In genomic region chr20:46014517-46015396, GRCh38 we compare ENCODE assay signal across 1 cellular context.
A peak's percentile ranks its signal among the peaks of the same experiment; 100 is the strongest.
TF ChIP-seq lines count a peak whose summit lies in the region.

No MANE protein-coding gene starts in this region.

TF ChIP-seq in HepG2, 621 proteins besides CTCF, POLR2A, EP300 and RAD21 (continued from another document and continues in another):
- TF ChIP-seq PAXIP1 (CRISPR knock-in tag; conservative IDR thresholded peaks at IDR 0.05) (peak; percentile 88), SALL2 (CRISPR knock-in tag; IDR thresholded peaks at IDR 0.05) (no peak), SAP130 (CRISPR knock-in tag; IDR thresholded peaks at IDR 0.05; ENCODE audit: low read depth) (peak; percentile 89), HMG20A (CRISPR knock-in tag; IDR thresholded peaks at IDR 0.05; ENCODE audit: borderline replicate concordance) (peak; percentile 90), AHDC1 (CRISPR knock-in tag; IDR thresholded peaks at IDR 0.05; ENCODE audit: borderline replicate concordance) (peak; percentile 89; the same call in 1 of the 2 replicates), FOXJ3 (CRISPR knock-in tag; IDR thresholded peaks at IDR 0.05; ENCODE audit: borderline replicate concordance) (peak; percentile 74; the same call in 1 of the 2 replicates), KAT8 (CRISPR knock-in tag; IDR thresholded peaks at IDR 0.05) (peak; percentile 70), THAP9 (CRISPR knock-in tag; IDR thresholded peaks at IDR 0.05; ENCODE audit: borderline replicate concordance) (no peak), ZBTB38 (CRISPR knock-in tag; IDR thresholded peaks at IDR 0.05) (no peak), HNRNPLL (IDR thresholded peaks at IDR 0.05; ENCODE audit: low read depth, low read length, poor library complexity, severe bottlenecking) (no peak), CHCHD3 (CRISPR knock-in tag; IDR thresholded peaks at IDR 0.05) (0 out of 2 replicates have a peak, but pooled peaks have one; percentile 55), PHF21A (CRISPR knock-in tag; IDR thresholded peaks at IDR 0.05) (0 out of 2 replicates have a peak, but pooled peaks have one; percentile 40), HMGXB4 (CRISPR knock-in tag; IDR thresholded peaks at IDR 0.05; ENCODE audit: borderline replicate concordance in 1 of 2, low read depth in 1 of 2) (peak in 1 of 2 experiments; percentile 49; a peak in 1 of 4 replicates), HNF4A (CRISPR knock-in tag; IDR thresholded peaks at IDR 0.05) (peak; percentile 97), ZNF710 (CRISPR knock-in tag; IDR thresholded peaks at IDR 0.05; ENCODE audit: borderline replicate concordance) (peak; percentile 65; the same call in 1 of the 2 replicates), CSRNP1 (CRISPR knock-in tag; IDR thresholded peaks at IDR 0.05) (0 out of 2 replicates have a peak, but pooled peaks have one; percentile 31), DPF2 (CRISPR knock-in tag; IDR thresholded peaks at IDR 0.05; ENCODE audit: borderline replicate concordance, low read depth) (peak; percentile 59; the same call in 1 of the 2 replicates), CEBPG (CRISPR knock-in tag; IDR thresholded peaks at IDR 0.05) (peak; percentile 25; the same call in 1 of the 2 replicates), MEF2D (CRISPR knock-in tag; IDR thresholded peaks at IDR 0.05) (no peak), KLF16 (CRISPR knock-in tag; IDR thresholded peaks at IDR 0.05) (peak in 1 of 2 experiments; percentile 35; a peak in 1 of 4 replicates), SOX5 (CRISPR knock-in tag; IDR thresholded peaks at IDR 0.05; ENCODE audit: borderline replicate concordance) (peak; percentile 89), ZZZ3 (CRISPR knock-in tag; IDR thresholded peaks at IDR 0.05; ENCODE audit: borderline replicate concordance) (no peak), TARDBP (CRISPR knock-in tag; IDR thresholded peaks at IDR 0.05) (peak; percentile 58; the same call in 1 of the 2 replicates), ZSCAN9 (CRISPR knock-in tag; IDR thresholded peaks at IDR 0.05; ENCODE audit: borderline replicate concordance) (0 out of 2 replicates have a peak, but pooled peaks have one; percentile 49), ZNF142 (CRISPR knock-in tag; IDR thresholded peaks at IDR 0.05) (0 out of 2 replicates have a peak, but pooled peaks have one; percentile 23), SCMH1 (CRISPR knock-in tag; IDR thresholded peaks at IDR 0.05; ENCODE audit: borderline replicate concordance) (no peak)
